Comparison of ENCODE assay signal across 39 cellular contexts in genomic region chr14:24360281-24360680, GRCh38. TPM values are rescaled to one million over a fixed set of nuclear protein-coding genes. Genes with fewer than 3 reads are reported as not detected.
"Had no signal": no experiment of that assay in that cellular context is flagged by ENCODE, and none has a peak within 500 bp of the region (broad histone marks: within the 10 kb centered on the region; RNA-seq: fewer than 3 reads in every experiment).

No MANE protein-coding gene starts in this region.

- H3K9me3 ChIP-seq: MG63 had no signal

- H3K36me3 ChIP-seq: MG63 had no signal

- DNase-seq: Karpas-422, Kasumi-1, MG63, MM.1S, MV-4-11, NCI-H1048, NCI-H1092, NCI-H1092 treated with DMSO at 0.1 percent for 48 hours, NCI-H1105, NCI-H1105 treated with DMSO at 0.1 percent for 48 hours, NCI-H1417, NCI-H1417 treated with DMSO at 0.1 percent for 48 hours, NCI-H1436, NCI-H1436 treated with DMSO at 0.1 percent for 48 hours, NCI-H146, NCI-H1694, NCI-H1694 treated with DMSO at 0.1 percent for 48 hours, NCI-H187, NCI-H187 treated with DMSO at 0.1 percent for 48 hours, NCI-H1930, NCI-H2029, NCI-H2029 treated with DMSO at 0.1 percent for 48 hours, NCI-H2081, NCI-H2081 treated with DMSO at 0.1 percent for 48 hours, NCI-H2107, NCI-H2171, NCI-H2171 treated with DMSO at 0.1 percent for 48 hours, NCI-H2227 treated with DMSO at 0.1 percent for 48 hours, NCI-H226, NCI-H345, NCI-H446, NCI-H446 treated with DMSO at 0.1 percent for 48 hours, NCI-H510A, NCI-H510A treated with DMSO at 0.1 percent for 48 hours, NCI-H524 had no signal

- H3K27me3 ChIP-seq: MG63 had no signal

- H3K4me3 ChIP-seq: MG63 had no signal

RNA-seq across cellular contexts. Expression of gene RIPK3, which starts 20.5 kb away (rescaled TPM):
- total RNA-seq: LHCN-M2, M059J, MCF 10A, NCI-H460 had no signal

RNA-seq across cellular contexts. Expression of gene ADCY4, which starts 25.4 kb away (rescaled TPM):
- total RNA-seq: M059J, MCF 10A had no signal

RNA-seq across cellular contexts. Expression of gene NYNRIN, which starts 38.5 kb away (rescaled TPM):
- total RNA-seq: M059J, MCF 10A had no signal
